In the genomic region with DNA sequence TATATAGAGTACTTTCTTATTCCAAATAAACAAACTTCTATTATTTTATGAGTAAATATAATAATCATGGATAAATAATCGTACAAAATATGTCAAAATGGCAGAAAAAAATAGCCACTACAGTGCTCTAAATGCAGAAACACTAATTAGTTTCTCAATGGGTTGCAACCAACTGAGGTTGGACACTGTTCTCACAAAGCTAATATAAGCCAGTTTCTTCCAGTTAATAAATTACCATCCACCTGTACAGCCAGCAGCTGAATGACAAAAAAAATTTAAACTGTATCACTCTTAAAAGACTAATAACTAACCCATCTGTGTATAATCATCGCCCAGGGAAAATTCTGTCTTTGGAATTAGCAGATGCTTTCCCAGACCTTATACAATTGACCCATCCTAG, we compare ENCODE assay signal across 26 cellular contexts.
"Had no signal": no experiment of that assay in that cellular context is flagged by ENCODE, and none has a peak within 500 bp of the region (broad histone marks: within the 10 kb centered on the region; RNA-seq: fewer than 3 reads in every experiment).

No MANE protein-coding gene starts in this region.

- H3K4me3 ChIP-seq: adrenal gland, breast epithelium had no signal

- H3K4me2 ChIP-seq: SK-N-SH had no signal

- ATAC-seq: activated CD8-positive, alpha-beta T cell treated with anti-CD3 and anti-CD28 coated beads, Interleukin-2, amount 10 ng/mL, durations not matched to agents 7 days and 5 days; Panc1; Right ventricle myocardium inferior; WTC11 had no signal

- H3K27ac ChIP-seq: adrenal gland, breast epithelium had no signal

- H3K9ac ChIP-seq: SK-N-SH had no signal

- H3K4me1 ChIP-seq: breast epithelium had no signal

- H3K9me3 ChIP-seq: adrenal gland, breast epithelium, SK-N-SH had no signal

- H3K27me3 ChIP-seq: adrenal gland, breast epithelium had no signal

- DNase-seq: activated CD4-positive, alpha-beta T cell treated with anti-CD3 and anti-CD28 coated beads for 48 hours; activated CD4-positive, alpha-beta T cell treated with anti-CD3 and anti-CD28 coated beads, Interleukin-2, amount 50 U/mL, for 4 hours; activated CD4-positive, CD25-positive, alpha-beta regulatory T cell treated with anti-CD3 and anti-CD28 coated beads, Interleukin-2, amount 50 U/mL, for 72 hours; activated CD8-positive, alpha-beta memory T cell treated with anti-CD3 and anti-CD28 coated beads, Interleukin-2, amount 50 U/mL, for 48 hours; activated CD8-positive, alpha-beta T cell treated with anti-CD3 and anti-CD28 coated beads, Interleukin-2, amount 10 ng/mL, durations not matched to agents 7 days and 5 days; activated naive CD4-positive, alpha-beta T cell treated with anti-CD3 and anti-CD28 coated beads, Interleukin-2, amount 50 U/mL, for 16 hours; activated naive CD8-positive, alpha-beta T cell treated with anti-CD3 and anti-CD28 coated beads, Interleukin-2, amount 10 ng/mL, durations not matched to agents 7 days and 5 days; activated T-cell treated with anti-CD3 and anti-CD28 coated beads, Interleukin-2, amount 50 U/mL, for 1 hour; adrenal gland; anterior cingulate cortex; central memory CD4-positive, alpha-beta T cell; NCI-H1105 treated with DMSO at 0.1 percent for 48 hours; NCI-H1436 treated with DMSO at 0.1 percent for 48 hours; NCI-H187; NCI-H2081; NCI-H510A treated with DMSO at 0.1 percent for 48 hours; NCI-H69; NK-92 treated with Interleukin-12 subunit alpha and Interleukin-12 subunit beta, amount 100 ng/mL, for 24 hours; OCI-M1; RPMI8226; SK-N-SH; T-helper 1 cell had no signal
